Comparison of ENCODE assay signal across 21 cellular contexts in genomic region chr6:168873266-168873665, GRCh38.
DNase-seq lines count a peak whose midpoint lies in the region; ATAC-seq, FAIRE-seq and TF ChIP-seq lines count a peak whose summit lies in the region.
"Had no signal": no experiment of that assay in that cellular context is flagged by ENCODE, and none has a peak within 500 bp of the region (broad histone marks: within the 10 kb centered on the region; RNA-seq: fewer than 3 reads in every experiment).

No MANE protein-coding gene starts in this region.

- no peak overlapping the region for H2BK15ac ChIP-seq in H1 (ENCODE audit: low read length)

- peak overlapping the region; percentile 22; the same call in 1 of the 2 replicates for H4K8ac ChIP-seq in H1 (ENCODE audit: extremely low read depth, insufficient read depth, low read length)

- H3K4me1 Mint-ChIP-seq in activated CD8-positive, alpha-beta memory T cell treated with anti-CD3 and anti-CD28 coated beads, Interleukin-2, amount 10 ng/mL, durations not matched to agents 7 days and 5 days = no peaks in the 10 kb centered on the region
- H3K4me1 Mint-ChIP-seq: CD4-positive, alpha-beta memory T cell had no signal

- no peaks in the 10 kb centered on the region; a peak in 1 of 7 replicates for H3K4me1 ChIP-seq in H1 (replicated peaks in 1 of 4; ENCODE audit: control insufficient read depth in 3 of 4, insufficient read depth in 4 of 4, low read length in 3 of 4)
- H3K4me1 ChIP-seq: A549, HAP-1 had no signal

- no peak overlapping the region for H2BK12ac ChIP-seq in H1 (ENCODE audit: low read depth, low read length)

- H4K20me1 ChIP-seq in H1 (replicated peaks in 1 of 2; ENCODE audit: control insufficient read depth in 1 of 2, insufficient read depth in 2 of 2, low read length in 2 of 2) = no peaks in the 10 kb centered on the region

- no peak overlapping the region for H3K4me3 Mint-ChIP-seq in activated CD8-positive, alpha-beta memory T cell treated with anti-CD3 and anti-CD28 coated beads, Interleukin-2, amount 10 ng/mL, durations not matched to agents 7 days and 5 days
- H3K4me3 Mint-ChIP-seq: CD4-positive, alpha-beta memory T cell; HFFc6 had no signal

- no peaks in the 10 kb centered on the region for H3K36me3 ChIP-seq in H1 (ENCODE audit: control insufficient read depth in 2 of 4, insufficient read depth in 4 of 4, low read length in 3 of 4)
- H3K36me3 ChIP-seq: HAP-1 had no signal

- peak; percentile 26 for DNase-seq in activated CD8-positive, alpha-beta memory T cell treated with anti-CD3 and anti-CD28 coated beads for 24 hours
- no peak for DNase-seq in activated CD8-positive, alpha-beta memory T cell treated with anti-CD3 and anti-CD28 coated beads, Interleukin-2, amount 10 ng/mL, durations not matched to agents 7 days and 5 days
- no peak for DNase-seq in H1 (ENCODE audit: low read depth in 1 of 2, low spot score in 2 of 2)
- peak; percentile 62 for DNase-seq in retina
- no peak for DNase-seq in stimulated activated CD4-positive, alpha-beta T cell treated with anti-CD3 and anti-CD28 coated beads, Interleukin-1b, Interleukin-23, amount 100 ng/mL, for 48 hours
- no peak for DNase-seq in A172 (ENCODE audit: low spot score)
- no peak for DNase-seq in DMS 273 treated with DMSO at 0.1 percent for 48 hours (lab: John Stamatoyannopoulos, UW)
- DNase-seq in activated T-cell treated with anti-CD3 and anti-CD28 coated beads for 4 hours = no peak
- DNase-seq: ACHN; C1 segment of cervical spinal cord; Calu3; CD4-positive, alpha-beta memory T cell; COR-L47; DMS153; DND-41; HFFc6 had no signal

- POLR2A ChIA-PET in H1 (lab: Charles Lee; ENCODE audit: partially characterized antibody) = no interaction called here

- H3K27ac ChIP-seq in H1 (ENCODE audit: low read depth, low read length) = no peak overlapping the region
- H3K27ac ChIP-seq: 22Rv1, A549 had no signal

- H3K9me3 ChIP-seq in H1 (ENCODE audit: insufficient read depth in 2 of 2, low read depth in 1 of 2, low read length in 1 of 2) = no peaks in the 10 kb centered on the region
- H3K9me3 ChIP-seq: A549, HAP-1 had no signal

- H4K5ac ChIP-seq in H1 (ENCODE audit: insufficient read length, low read depth, low read length) = no peak overlapping the region

- no peak overlapping the region for H3K14ac ChIP-seq in H1 (ENCODE audit: insufficient read length)

- no peak overlapping the region for H3K18ac ChIP-seq in H1 (ENCODE audit: extremely low read depth, low read length)

- H3K27ac Mint-ChIP-seq in activated CD8-positive, alpha-beta memory T cell treated with anti-CD3 and anti-CD28 coated beads, Interleukin-2, amount 10 ng/mL, durations not matched to agents 7 days and 5 days = no peak overlapping the region
- H3K27ac Mint-ChIP-seq: CD4-positive, alpha-beta memory T cell; HFFc6 had no signal

- H3K27me3 Mint-ChIP-seq in activated CD8-positive, alpha-beta memory T cell treated with anti-CD3 and anti-CD28 coated beads, Interleukin-2, amount 10 ng/mL, durations not matched to agents 7 days and 5 days = no peaks in the 10 kb centered on the region

- no peak for TF ChIP-seq CTCF in H1 (IDR thresholded peaks at IDR 0.05; ENCODE audit: control extremely low read depth in 1 of 3, insufficient read depth in 1 of 3, low read depth in 1 of 3, low read length in 3 of 3)

- H3K79me2 ChIP-seq in H1 (ENCODE audit: control insufficient read depth in 1 of 2, insufficient read depth in 2 of 2, low read length in 2 of 2) = no peaks in the 10 kb centered on the region

- H3K4me3 ChIP-seq in H1 (ENCODE audit: extremely low read depth in 1 of 4, insufficient read depth in 2 of 4, low read depth in 3 of 4, low read length in 4 of 4) = no peak overlapping the region
- H3K4me3 ChIP-seq: A549, HAP-1 had no signal

- no peaks in the 10 kb centered on the region for H3K36me3 Mint-ChIP-seq in activated CD8-positive, alpha-beta memory T cell treated with anti-CD3 and anti-CD28 coated beads, Interleukin-2, amount 10 ng/mL, durations not matched to agents 7 days and 5 days
- H3K36me3 Mint-ChIP-seq: CD4-positive, alpha-beta memory T cell had no signal

- H2BK5ac ChIP-seq in H1 (ENCODE audit: low read depth, low read length) = no peak overlapping the region

- no peak for TF ChIP-seq EP300 in H1 (IDR thresholded peaks at IDR 0.05; ENCODE audit: borderline replicate concordance in 1 of 2, low read depth in 2 of 2, low read length in 2 of 2)

- WGBS in H1 (ENCODE audit: extremely low coverage in 1 of 2, insufficient coverage in 1 of 2, insufficient read length in 1 of 2, insufficient replicate concordance in 2 of 2, low coverage in 1 of 2, low lambda C conversion rate in 2 of 2, missing lambda C conversion rate in 1 of 2), 2 experiments = 90% methylated on average over 18 of the region's 18 CpGs; no CpG with 5 or more reads in 1 of the 2 experiments

- FAIRE-seq in H1 (lab: Jason Lieb, UNC) = no peak
- FAIRE-seq: A549, G401.6, GM12892 had no signal

- no peak overlapping the region for H2AFZ ChIP-seq in H1 (ENCODE audit: low read length)

- no peak for TF ChIP-seq POLR2A in H1 (IDR thresholded peaks at IDR 0.05; ENCODE audit: control extremely low read depth in 1 of 2, low read depth in 2 of 2, low read length in 2 of 2)

- H3K56ac ChIP-seq in H1 (replicated peaks; ENCODE audit: insufficient read length, low read depth, low read length) = no peak overlapping the region

- H2BK120ac ChIP-seq in H1 (replicated peaks; ENCODE audit: low read depth, low read length) = no peak overlapping the region

- no peaks in the 10 kb centered on the region for H3K9me3 Mint-ChIP-seq in activated CD8-positive, alpha-beta memory T cell treated with anti-CD3 and anti-CD28 coated beads, Interleukin-2, amount 10 ng/mL, durations not matched to agents 7 days and 5 days (ENCODE audit: low read depth)

- H2BK20ac ChIP-seq in H1 (ENCODE audit: low read length) = no peak overlapping the region

- no peaks in the 10 kb centered on the region for H3K79me1 ChIP-seq in H1 (ENCODE audit: low read depth, low read length)

- no peak overlapping the region for H3K4ac ChIP-seq in H1 (replicated peaks; ENCODE audit: insufficient read length, low read depth, low read length)

- ATAC-seq in activated CD8-positive, alpha-beta memory T cell treated with anti-CD3 and anti-CD28 coated beads, Interleukin-2, amount 10 ng/mL, durations not matched to agents 7 days and 5 days = no peak
- ATAC-seq: A549 had no signal

- H3K27me3 ChIP-seq in H1 (replicated peaks in 1 of 4; ENCODE audit: control insufficient read depth in 3 of 4, extremely low read depth in 1 of 4, insufficient read depth in 3 of 4, low read length in 3 of 4) = no peaks in the 10 kb centered on the region

- no peak overlapping the region for H3K4me2 ChIP-seq in H1 (ENCODE audit: insufficient read depth in 1 of 2, low read depth in 2 of 2, low read length in 2 of 2)
- H3K4me2 ChIP-seq: A549 had no signal

- H2AK5ac ChIP-seq in H1 (ENCODE audit: low read depth, low read length) = no peak overlapping the region

- H3K23me2 ChIP-seq in H1 (ENCODE audit: low read depth, low read length) = no peaks in the 10 kb centered on the region

- H3K23ac ChIP-seq in H1 (ENCODE audit: insufficient read length) = no peak overlapping the region

- no peak for TF ChIP-seq RAD21 in H1 (IDR thresholded peaks at IDR 0.05 in 1 of 2, conservative IDR thresholded peaks at IDR 0.05 in 1 of 2; ENCODE audit: low read depth in 2 of 2, low read length in 2 of 2)

- CTCF ChIA-PET in activated CD8-positive, alpha-beta memory T cell treated with anti-CD3 and anti-CD28 coated beads, Interleukin-2, amount 10 ng/mL, durations not matched to agents 7 days and 5 days (lab: Charles Lee) = no interaction called here
- CTCF ChIA-PET in H1 (lab: Charles Lee; ENCODE audit: partially characterized antibody) = no interaction called here

- no peak overlapping the region for H4K91ac ChIP-seq in H1 (replicated peaks; ENCODE audit: insufficient read length, low read length)

- H3K9ac ChIP-seq in H1 (replicated peaks in 1 of 4; ENCODE audit: extremely low read depth in 1 of 4, low read depth in 3 of 4, low read length in 3 of 4) = no peak overlapping the region

TF ChIP-seq in H1, 55 proteins besides CTCF, POLR2A, EP300 and RAD21 (continues in another document):
- no peak for TF ChIP-seq TAF1 (IDR thresholded peaks at IDR 0.05; ENCODE audit: low read depth, low read length)
- no peak for TF ChIP-seq BRCA1 (IDR thresholded peaks at IDR 0.05; ENCODE audit: low read depth, low read length)
- no peak for TF ChIP-seq TAF7 (optimal IDR thresholded peaks at IDR 0.05; ENCODE audit: borderline replicate concordance, low read depth, low read length)
- no peak for TF ChIP-seq HDAC6 (IDR thresholded peaks at IDR 0.05; ENCODE audit: low read depth, low read length)
- TF ChIP-seq HDAC2 (IDR thresholded peaks at IDR 0.05; ENCODE audit: borderline replicate concordance in 1 of 2, low read depth in 2 of 2, low read length in 2 of 2) = no peak
- no peak for TF ChIP-seq MAX (IDR thresholded peaks at IDR 0.05)
- no peak for TF ChIP-seq TCF12 (IDR thresholded peaks at IDR 0.05; ENCODE audit: low read depth, low read length)
- TF ChIP-seq GTF2F1 (IDR thresholded peaks at IDR 0.05; ENCODE audit: borderline replicate concordance, low read depth, low read length) = no peak

Comparison
In these comparisons a context has a peak if more than half of its experiments do, and no peak if none do; other contexts are left out.
1. DNase-seq: peak in activated CD8-positive, alpha-beta memory T cell treated with anti-CD3 and anti-CD28 coated beads for 24 hours (single experiment) and retina (single experiment); none in activated CD8-positive, alpha-beta memory T cell treated with anti-CD3 and anti-CD28 coated beads, Interleukin-2, amount 10 ng/mL, durations not matched to agents 7 days and 5 days (single experiment), H1 (0 of 2), stimulated activated CD4-positive, alpha-beta T cell treated with anti-CD3 and anti-CD28 coated beads, Interleukin-1b, Interleukin-23, amount 100 ng/mL, for 48 hours (single experiment), A172 (single experiment), DMS 273 treated with DMSO at 0.1 percent for 48 hours (single experiment) and activated T-cell treated with anti-CD3 and anti-CD28 coated beads for 4 hours (single experiment).